ENCODE assay signal across 22 cellular contexts in the genomic region with DNA sequence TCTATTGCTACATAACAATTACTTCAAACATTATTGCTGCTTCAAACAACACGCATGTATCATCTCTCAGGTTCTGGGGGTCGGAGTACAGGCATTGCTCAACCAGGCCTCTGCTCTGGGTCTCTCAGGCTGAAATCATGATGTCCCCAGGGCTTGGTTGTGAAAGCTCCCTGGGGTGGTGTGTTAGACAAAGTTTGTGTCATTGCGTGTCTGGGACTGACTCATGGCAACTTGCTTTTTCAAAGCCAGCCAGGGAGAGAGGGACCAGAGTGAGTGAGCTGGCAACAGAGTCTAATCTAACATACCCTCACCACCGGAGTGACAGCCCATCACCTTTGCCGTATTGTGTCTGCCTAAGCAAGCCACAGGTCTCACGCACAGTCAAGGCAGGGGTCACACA.
DNase-seq lines count a peak whose midpoint lies in the region; ATAC-seq, FAIRE-seq and TF ChIP-seq lines count a peak whose summit lies in the region.
"Had no signal": no experiment of that assay in that cellular context is flagged by ENCODE, and none has a peak within 500 bp of the region (broad histone marks: within the 10 kb centered on the region; RNA-seq: fewer than 3 reads in every experiment).

No MANE protein-coding gene starts in this region.

- H3K27ac Mint-ChIP-seq in MCF 10A (ENCODE audit: low read depth, unreplicated experiment) = peak overlapping the region; percentile 26
- H3K27ac Mint-ChIP-seq in astrocyte (ENCODE audit: unreplicated experiment) = no peak overlapping the region
- no peak overlapping the region for H3K27ac Mint-ChIP-seq in stimulated activated effector memory CD8-positive, alpha-beta T cell treated with anti-CD3 and anti-CD28 coated beads, Interleukin-12 subunit alpha, Interleukin-12 subunit beta, amount 100 ng/mL, for 72 hours
- H3K27ac Mint-ChIP-seq in activated naive CD8-positive, alpha-beta T cell treated with anti-CD3 and anti-CD28 coated beads for 36 hours = no peak overlapping the region
- H3K27ac Mint-ChIP-seq: activated CD4-positive, alpha-beta T cell treated with anti-CD3 and anti-CD28 coated beads, Interleukin-2, amount 10 ng/mL, durations not matched to agents 7 days and 5 days; activated naive CD4-positive, alpha-beta T cell treated with anti-CD3 and anti-CD28 coated beads for 36 hours; CD4-positive, CD25-positive, alpha-beta regulatory T cell; GM23338 had no signal

- WGBS in thyroid gland, 2 donors = 84 to 88% methylated on average over 6 of the region's 6 CpGs

- no peaks in the 10 kb centered on the region for H3K79me2 ChIP-seq in astrocyte (ENCODE audit: insufficient read depth, low read length)

- POLR2A ChIA-PET in MCF 10A (lab: Yijun Ruan, JAX) = interaction anchor here (0.7 to 1.4 kb wide), 3 partner anchors 259 to 768 kb away, joined by 3 to 4 read pairs (median 4); a partner anchor contains a TSS

- H3K4me3 ChIP-seq in breast epithelium = no peak overlapping the region
- no peak overlapping the region for H3K4me3 ChIP-seq in astrocyte (ENCODE audit: insufficient read depth, low read depth, low read length)
- no peak overlapping the region for H3K4me3 ChIP-seq in fibroblast of villous mesenchyme (ENCODE audit: low read depth, low read length)
- H3K4me3 ChIP-seq in WERI-Rb-1 (ENCODE audit: low read depth, low read length) = no peak overlapping the region
- H3K4me3 ChIP-seq in thyroid gland (replicated peaks in 1 of 3) = no peak overlapping the region
- H3K4me3 ChIP-seq: body of pancreas, GM23338, testis had no signal

- intact Hi-C loops in MCF 10A (cut with micrococcal nuclease) (no loop called here), breast epithelium (cut with DNase I; ENCODE audit: low total_unique reads) (no loop called here), thyroid gland (cut with DNase I) (loop anchor here (10.0 kb wide), 1 partner anchor 768 kb away; no protein-coding TSS in a partner anchor)

- no peak overlapping the region for H3K4me2 ChIP-seq in astrocyte (ENCODE audit: low read length)
- H3K4me2 ChIP-seq: GM23338 had no signal

- H3K9me3 Mint-ChIP-seq in MCF 10A (ENCODE audit: unreplicated experiment) (no peaks in the 10 kb centered on the region), astrocyte (ENCODE audit: unreplicated experiment) (no peaks in the 10 kb centered on the region)
- no peaks in the 10 kb centered on the region for H3K9me3 Mint-ChIP-seq in stimulated activated effector memory CD8-positive, alpha-beta T cell treated with anti-CD3 and anti-CD28 coated beads, Interleukin-12 subunit alpha, Interleukin-12 subunit beta, amount 100 ng/mL, for 72 hours
- H3K9me3 Mint-ChIP-seq in activated naive CD8-positive, alpha-beta T cell treated with anti-CD3 and anti-CD28 coated beads for 36 hours = no peaks in the 10 kb centered on the region
- H3K9me3 Mint-ChIP-seq: activated CD4-positive, alpha-beta T cell treated with anti-CD3 and anti-CD28 coated beads, Interleukin-2, amount 10 ng/mL, durations not matched to agents 7 days and 5 days; activated naive CD4-positive, alpha-beta T cell treated with anti-CD3 and anti-CD28 coated beads for 36 hours; GM23338; neural crest cell had no signal

- H3K4me3 Mint-ChIP-seq in MCF 10A (ENCODE audit: unreplicated experiment) (no peak overlapping the region), astrocyte (ENCODE audit: unreplicated experiment) (no peak overlapping the region)
- H3K4me3 Mint-ChIP-seq in stimulated activated effector memory CD8-positive, alpha-beta T cell treated with anti-CD3 and anti-CD28 coated beads, Interleukin-12 subunit alpha, Interleukin-12 subunit beta, amount 100 ng/mL, for 72 hours = no peak overlapping the region
- H3K4me3 Mint-ChIP-seq in activated naive CD8-positive, alpha-beta T cell treated with anti-CD3 and anti-CD28 coated beads for 36 hours = no peak overlapping the region
- H3K4me3 Mint-ChIP-seq: activated CD4-positive, alpha-beta T cell treated with anti-CD3 and anti-CD28 coated beads, Interleukin-2, amount 10 ng/mL, durations not matched to agents 7 days and 5 days; activated naive CD4-positive, alpha-beta T cell treated with anti-CD3 and anti-CD28 coated beads for 36 hours; CD4-positive, CD25-positive, alpha-beta regulatory T cell; GM23338; neural crest cell had no signal

- TF ChIP-seq POLR2A in breast epithelium (IDR thresholded peaks at IDR 0.05) (no peak), thyroid gland (IDR thresholded peaks at IDR 0.05) (no peak)

- peak; percentile 50 for ATAC-seq in stimulated activated effector memory CD8-positive, alpha-beta T cell treated with anti-CD3 and anti-CD28 coated beads, Interleukin-12 subunit alpha, Interleukin-12 subunit beta, amount 100 ng/mL, for 72 hours
- ATAC-seq: body of pancreas, GM23338 had no signal

- peak overlapping the region; percentile 29 for H3K9ac ChIP-seq in astrocyte (ENCODE audit: low read length)

- H3K4me1 Mint-ChIP-seq in MCF 10A (ENCODE audit: insufficient read depth, unreplicated experiment) (peaks cover 13% of the 10 kb centered on the region), astrocyte (ENCODE audit: low read depth, unreplicated experiment) (peaks cover 19% of the 10 kb centered on the region)
- peaks cover 18% of the 10 kb centered on the region for H3K4me1 Mint-ChIP-seq in stimulated activated effector memory CD8-positive, alpha-beta T cell treated with anti-CD3 and anti-CD28 coated beads, Interleukin-12 subunit alpha, Interleukin-12 subunit beta, amount 100 ng/mL, for 72 hours
- H3K4me1 Mint-ChIP-seq in activated naive CD8-positive, alpha-beta T cell treated with anti-CD3 and anti-CD28 coated beads for 36 hours = peaks cover 4% of the 10 kb centered on the region

- H3K27ac ChIP-seq in breast epithelium (no peak overlapping the region), astrocyte (ENCODE audit: low read depth, low read length) (peak overlapping the region; percentile 39), WERI-Rb-1 (no peak overlapping the region), thyroid gland (no peak overlapping the region)
- H3K27ac ChIP-seq: body of pancreas, testis had no signal

- CTCF ChIA-PET in MCF 10A (lab: Yijun Ruan, JAX) = interaction anchor here (0.8 kb wide), 1 partner anchor 16 kb away, joined by 3 read pairs; no protein-coding TSS in a partner anchor

- H3K9me3 ChIP-seq in breast epithelium (no peaks in the 10 kb centered on the region), astrocyte (ENCODE audit: insufficient read depth, low read depth, low read length) (no peaks in the 10 kb centered on the region), WERI-Rb-1 (ENCODE audit: severe bottlenecking) (no peaks in the 10 kb centered on the region), thyroid gland (no peaks in the 10 kb centered on the region)
- H3K9me3 ChIP-seq: body of pancreas, testis had no signal

- FAIRE-seq in astrocyte (lab: Jason Lieb, UNC) = peak; percentile 45
- FAIRE-seq: TTC549 had no signal

- no peaks in the 10 kb centered on the region for H3K36me3 Mint-ChIP-seq in MCF 10A (ENCODE audit: insufficient read depth, unreplicated experiment)
- no peaks in the 10 kb centered on the region for H3K36me3 Mint-ChIP-seq in astrocyte (ENCODE audit: low read depth, unreplicated experiment)
- H3K36me3 Mint-ChIP-seq in stimulated activated effector memory CD8-positive, alpha-beta T cell treated with anti-CD3 and anti-CD28 coated beads, Interleukin-12 subunit alpha, Interleukin-12 subunit beta, amount 100 ng/mL, for 72 hours = no peaks in the 10 kb centered on the region
- no peaks in the 10 kb centered on the region for H3K36me3 Mint-ChIP-seq in activated naive CD8-positive, alpha-beta T cell treated with anti-CD3 and anti-CD28 coated beads for 36 hours
- H3K36me3 Mint-ChIP-seq: CD4-positive, CD25-positive, alpha-beta regulatory T cell had no signal

- no peaks in the 10 kb centered on the region for H4K20me1 ChIP-seq in astrocyte (ENCODE audit: insufficient read depth, low read length)

- H3K36me3 ChIP-seq in breast epithelium (no peaks in the 10 kb centered on the region), astrocyte (ENCODE audit: insufficient read depth, low read length) (no peaks in the 10 kb centered on the region), WERI-Rb-1 (no peaks in the 10 kb centered on the region), thyroid gland (no peaks in the 10 kb centered on the region)

- H3K27me3 ChIP-seq in breast epithelium (no peaks in the 10 kb centered on the region), astrocyte (ENCODE audit: insufficient read depth, low read length) (no peaks in the 10 kb centered on the region), WERI-Rb-1 (ENCODE audit: insufficient read depth, low read depth, severe bottlenecking) (no peaks in the 10 kb centered on the region), thyroid gland (no peaks in the 10 kb centered on the region)
- H3K27me3 ChIP-seq: body of pancreas, testis had no signal

- H2AFZ ChIP-seq in astrocyte (ENCODE audit: low read depth, low read length) = peak overlapping the region; percentile 26
- H2AFZ ChIP-seq: GM23338 had no signal

- no peak for TF ChIP-seq CTCF in MCF 10A (IDR thresholded peaks at IDR 0.05; ENCODE audit: unreplicated experiment)
- TF ChIP-seq CTCF in breast epithelium (IDR thresholded peaks at IDR 0.05) = no peak
- no peak for TF ChIP-seq CTCF in astrocyte (IDR thresholded peaks at IDR 0.05; ENCODE audit: insufficient read depth, low read depth, low read length)
- TF ChIP-seq CTCF in fibroblast of villous mesenchyme (IDR thresholded peaks at IDR 0.05; ENCODE audit: insufficient read depth, low read depth, low read length) = no peak
- TF ChIP-seq CTCF in WERI-Rb-1 (IDR thresholded peaks at IDR 0.05; ENCODE audit: low read depth, low read length) = no peak
- no peak for TF ChIP-seq CTCF in thyroid gland (IDR thresholded peaks at IDR 0.05)

- BruUV-seq in MCF 10A (replicated peaks; lab: Mats Ljungman, UMichigan) = no TSS peak

- H3K4me1 ChIP-seq in breast epithelium (no peaks in the 10 kb centered on the region), astrocyte (ENCODE audit: insufficient read depth, low read length) (no peaks in the 10 kb centered on the region), thyroid gland (no peaks in the 10 kb centered on the region)
- H3K4me1 ChIP-seq: testis had no signal

- no peaks in the 10 kb centered on the region for H3K27me3 Mint-ChIP-seq in MCF 10A (ENCODE audit: insufficient read depth, unreplicated experiment)
- no peaks in the 10 kb centered on the region for H3K27me3 Mint-ChIP-seq in astrocyte (ENCODE audit: low read depth, unreplicated experiment)
- H3K27me3 Mint-ChIP-seq in activated naive CD8-positive, alpha-beta T cell treated with anti-CD3 and anti-CD28 coated beads for 36 hours = peaks cover 34% of the 10 kb centered on the region

- DNase-seq in MCF 10A (ENCODE audit: unreplicated experiment) (peak; percentile 93), breast epithelium (ENCODE audit: low spot score in 2 of 2) (no peak), astrocyte (ENCODE audit: low read depth) (peak; percentile 15), fibroblast of villous mesenchyme (ENCODE audit: low read depth) (peak; percentile 64), WERI-Rb-1 (no peak), thyroid gland (no peak)
- no peak for DNase-seq in stimulated activated effector memory CD8-positive, alpha-beta T cell treated with anti-CD3 and anti-CD28 coated beads, Interleukin-12 subunit alpha, Interleukin-12 subunit beta, amount 100 ng/mL, for 72 hours (ENCODE audit: low spot score in 2 of 2)
- no peak for DNase-seq in activated naive CD8-positive, alpha-beta T cell treated with anti-CD3 and anti-CD28 coated beads for 36 hours
- DNase-seq: activated CD4-positive, alpha-beta T cell treated with anti-CD3 and anti-CD28 coated beads, Interleukin-2, amount 10 ng/mL, durations not matched to agents 7 days and 5 days; activated naive CD4-positive, alpha-beta T cell treated with anti-CD3 and anti-CD28 coated beads for 36 hours; body of pancreas; CD4-positive, CD25-positive, alpha-beta regulatory T cell; dermis blood vessel endothelial cell; Kasumi-1; kidney glomerular epithelial cell; NCI-H1436; RPMI8226; stimulated activated CD4-positive, alpha-beta T cell treated with anti-CD3 and anti-CD28 coated beads, Interleukin-12 subunit alpha, Interleukin-12 subunit beta, amount 100 ng/mL, for 4 hours; testis had no signal

Comparison
In these comparisons a context has a peak if more than half of its experiments do, and no peak if none do; other contexts are left out.
1. DNase-seq: peak in MCF 10A (single experiment), astrocyte (single experiment) and fibroblast of villous mesenchyme (single experiment); none in breast epithelium (0 of 2), stimulated activated effector memory CD8-positive, alpha-beta T cell treated with anti-CD3 and anti-CD28 coated beads, Interleukin-12 subunit alpha, Interleukin-12 subunit beta, amount 100 ng/mL, for 72 hours (0 of 2), WERI-Rb-1 (single experiment), activated naive CD8-positive, alpha-beta T cell treated with anti-CD3 and anti-CD28 coated beads for 36 hours (single experiment) and thyroid gland (0 of 2).